Comparison of ENCODE assay signal across 28 cellular contexts in genomic region chr1:41887365-41887764, GRCh38.
"Had no signal": no experiment of that assay in that cellular context is flagged by ENCODE, and none has a peak within 500 bp of the region (broad histone marks: within the 10 kb centered on the region; RNA-seq: fewer than 3 reads in every experiment).

No MANE protein-coding gene starts in this region.

- H3K4me3 Mint-ChIP-seq: endodermal cell; naive thymus-derived CD8-positive, alpha-beta T cell; neural crest cell; stimulated activated naive CD8-positive, alpha-beta T cell treated with anti-CD3 and anti-CD28 coated beads, Interleukin-15, amount 100 ng/mL, for 72 hours had no signal

- H3K36me3 Mint-ChIP-seq: naive thymus-derived CD8-positive, alpha-beta T cell had no signal

- H3K27ac ChIP-seq: dorsolateral prefrontal cortex, epithelial cell of prostate, gastrocnemius medialis, left lung, neutrophil, parathyroid adenoma, prostate gland, right atrium auricular region, suprapubic skin, transverse colon, upper lobe of right lung, uterus had no signal

- H3K9me3 Mint-ChIP-seq: endodermal cell; naive thymus-derived CD8-positive, alpha-beta T cell; neural crest cell; stimulated activated naive CD8-positive, alpha-beta T cell treated with anti-CD3 and anti-CD28 coated beads, Interleukin-15, amount 100 ng/mL, for 72 hours had no signal

- H3K4me1 ChIP-seq: parathyroid adenoma, uterus had no signal

- DNase-seq: dorsolateral prefrontal cortex; effector CD8-positive, alpha-beta T cell; endodermal cell; foreskin fibroblast; gastrocnemius medialis; left cardiac atrium; left lung; mammary epithelial cell; naive thymus-derived CD8-positive, alpha-beta T cell; stimulated activated CD4-positive, alpha-beta T cell treated with anti-CD3 and anti-CD28 coated beads, Interleukin-12 subunit alpha, Interleukin-12 subunit beta, amount 100 ng/mL, for 4 hours; stimulated activated CD4-positive, alpha-beta T cell treated with anti-CD3 and anti-CD28 coated beads, Interleukin-1b, Interleukin-23, amount 100 ng/mL, for 48 hours; stimulated activated CD4-positive, alpha-beta T cell treated with anti-CD3 and anti-CD28 coated beads, Interleukin-4, amount 100 ng/mL, for 1 hour; stimulated activated CD8-positive, alpha-beta memory T cell treated with anti-CD3 and anti-CD28 coated beads, Interleukin-4, amount 100 ng/mL, for 48 hours; stimulated activated naive CD4-positive, alpha-beta T cell; stimulated activated naive CD8-positive, alpha-beta T cell treated with anti-CD3 and anti-CD28 coated beads, Interleukin-15, amount 100 ng/mL, for 72 hours; transverse colon; upper lobe of right lung; uterus had no signal

- H3K4me3 ChIP-seq: dorsolateral prefrontal cortex, gastrocnemius medialis, left lung, prostate gland, right atrium auricular region, smooth muscle cell, suprapubic skin, transverse colon, upper lobe of right lung, uterus had no signal

- H3K27ac Mint-ChIP-seq: endodermal cell; naive thymus-derived CD8-positive, alpha-beta T cell; stimulated activated naive CD8-positive, alpha-beta T cell treated with anti-CD3 and anti-CD28 coated beads, Interleukin-15, amount 100 ng/mL, for 72 hours had no signal

- H3K27me3 Mint-ChIP-seq: naive thymus-derived CD8-positive, alpha-beta T cell; stimulated activated naive CD8-positive, alpha-beta T cell treated with anti-CD3 and anti-CD28 coated beads, Interleukin-15, amount 100 ng/mL, for 72 hours had no signal

- H3K27me3 ChIP-seq: dorsolateral prefrontal cortex, gastrocnemius medialis, left lung, neutrophil, right atrium auricular region, suprapubic skin, transverse colon, upper lobe of right lung, uterus had no signal

- H3K36me3 ChIP-seq: gastrocnemius medialis, left lung, neutrophil, prostate gland, right atrium auricular region, suprapubic skin, transverse colon, upper lobe of right lung, uterus had no signal

- ATAC-seq: esophagus mucosa; gastrocnemius medialis; left cardiac atrium; left lung; naive thymus-derived CD8-positive, alpha-beta T cell; sciatic nerve; stimulated activated naive CD8-positive, alpha-beta T cell treated with anti-CD3 and anti-CD28 coated beads, Interleukin-15, amount 100 ng/mL, for 72 hours; upper lobe of right lung had no signal

- H3K9me3 ChIP-seq: gastrocnemius medialis, left lung, neutrophil, prostate gland, right atrium auricular region, suprapubic skin, transverse colon, upper lobe of right lung, uterus had no signal

- H3K4me1 Mint-ChIP-seq: endodermal cell had no signal
